Comparison of ENCODE assay signal across 13 cellular contexts in genomic region chr4:177108708-177109107, GRCh38.
DNase-seq lines count a peak whose midpoint lies in the region; ATAC-seq and TF ChIP-seq lines count a peak whose summit lies in the region.
"Had no signal": no experiment of that assay in that cellular context is flagged by ENCODE, and none has a peak within 500 bp of the region (broad histone marks: within the 10 kb centered on the region; RNA-seq: fewer than 3 reads in every experiment).

No MANE protein-coding gene starts in this region.

- no peaks in the 10 kb centered on the region for H3K9me3 Mint-ChIP-seq in endothelial cell (ENCODE audit: unreplicated experiment)

- no peaks in the 10 kb centered on the region for H3K79me2 ChIP-seq in mesendoderm (ENCODE audit: control insufficient read depth, insufficient read depth, low read length)

- no peaks in the 10 kb centered on the region for H3K27me3 ChIP-seq in mesendoderm (ENCODE audit: insufficient read depth, low read length, poor library complexity)
- H3K27me3 ChIP-seq: gastrocnemius medialis had no signal

- no peak overlapping the region for H2BK120ac ChIP-seq in mesendoderm (ENCODE audit: low read depth, low read length)

- no peaks in the 10 kb centered on the region for H3K27me3 Mint-ChIP-seq in endothelial cell (ENCODE audit: unreplicated experiment)

- no peak overlapping the region for H4K8ac ChIP-seq in mesendoderm (ENCODE audit: low read depth, low read length)

- ATAC-seq in HG03378 (IDR thresholded peaks at IDR 0.05; ENCODE audit: unreplicated experiment), result no peak
- ATAC-seq: gastrocnemius medialis, sciatic nerve had no signal

- no peaks in the 10 kb centered on the region for H3K4me1 Mint-ChIP-seq in endothelial cell (ENCODE audit: unreplicated experiment)

- H2BK15ac ChIP-seq in mesendoderm (replicated peaks; ENCODE audit: low read depth), result no peak overlapping the region

- no peak overlapping the region for H3K27ac ChIP-seq in mesendoderm (ENCODE audit: low read depth, low read length)
- H3K27ac ChIP-seq: gastrocnemius medialis had no signal

- H3K18ac ChIP-seq in mesendoderm (ENCODE audit: low read length), result no peak overlapping the region

- no peak overlapping the region for H3K9ac ChIP-seq in mesendoderm (ENCODE audit: low read length)

- H3K4me3 ChIP-seq in NB4 (ENCODE audit: low read depth, low read length) (no peak overlapping the region), cardiac fibroblast (replicated peaks in 1 of 2; ENCODE audit: low read depth in 2 of 2, low read length in 2 of 2) (no peak overlapping the region), mesendoderm (ENCODE audit: low read length) (no peak overlapping the region)
- H3K4me3 ChIP-seq: gastrocnemius medialis had no signal

- no peak overlapping the region for H3K4me3 Mint-ChIP-seq in endothelial cell (ENCODE audit: unreplicated experiment)

- TF ChIP-seq CTCF in NB4 (IDR thresholded peaks at IDR 0.05; ENCODE audit: low read depth, low read length) (no peak), cardiac fibroblast (IDR thresholded peaks at IDR 0.05; ENCODE audit: low read depth, low read length) (peak; percentile 62), endothelial cell (IDR thresholded peaks at IDR 0.05; ENCODE audit: unreplicated experiment) (no peak)

- no peak overlapping the region for H3K56ac ChIP-seq in mesendoderm (ENCODE audit: low read length)

- no peak overlapping the region for H2AK5ac ChIP-seq in mesendoderm (ENCODE audit: low read length)

- H3K23ac ChIP-seq in mesendoderm (ENCODE audit: low read length), result no peak overlapping the region

- no peaks in the 10 kb centered on the region for H3K36me3 Mint-ChIP-seq in endothelial cell (ENCODE audit: low read depth, unreplicated experiment)

- no peak overlapping the region for H3K4me2 ChIP-seq in mesendoderm (ENCODE audit: low read length)

- no peak overlapping the region for H3K27ac Mint-ChIP-seq in endothelial cell (ENCODE audit: unreplicated experiment)

- WGBS in mesendoderm (ENCODE audit: extremely low coverage, insufficient coverage, low lambda C conversion rate), result no CpG with 5 or more reads among the region's 1 CpG

- peak; percentile 42 for DNase-seq in ELR (ENCODE audit: low read depth)
- DNase-seq in NB4 (ENCODE audit: low read depth), result peak; percentile 9
- DNase-seq in cardiac fibroblast (ENCODE audit: low read depth in 2 of 2), result peak; percentile 67 to 74
- peak; percentile 14 for DNase-seq in mesendoderm
- DNase-seq in activated naive CD4-positive, alpha-beta T cell treated with anti-CD3 and anti-CD28 coated beads, Interleukin-2, amount 50 U/mL, for 16 hours, result no peak
- no peak for DNase-seq in activated gamma-delta T cell treated with Interleukin-2 at 50 U/mL for 16 hours
- no peak for DNase-seq in endothelial cell (ENCODE audit: low spot score)
- DNase-seq: amygdala, gastrocnemius medialis, KBM-7, NCI-H510A treated with DMSO at 0.1 percent for 48 hours had no signal

- H2BK5ac ChIP-seq in mesendoderm (ENCODE audit: low read length), result no peak overlapping the region

- H3K4ac ChIP-seq in mesendoderm (ENCODE audit: low read depth, low read length), result no peak overlapping the region

- no peaks in the 10 kb centered on the region for H3K4me1 ChIP-seq in mesendoderm (ENCODE audit: control insufficient read depth, low read depth, low read length)
- H3K4me1 ChIP-seq: gastrocnemius medialis had no signal

- no peak overlapping the region for H4K5ac ChIP-seq in mesendoderm (ENCODE audit: low read length)

- H3K79me1 ChIP-seq in mesendoderm (ENCODE audit: low read length), result no peaks in the 10 kb centered on the region

- no peaks in the 10 kb centered on the region for H3K36me3 ChIP-seq in mesendoderm (ENCODE audit: control insufficient read depth, insufficient read depth, low read length)
- H3K36me3 ChIP-seq: gastrocnemius medialis had no signal

- no peak for TF ChIP-seq POLR2A in NB4 (IDR thresholded peaks at IDR 0.05; ENCODE audit: extremely low read depth, insufficient read length)

Comparison
In these comparisons a context has a peak if more than half of its experiments do, and no peak if none do; other contexts are left out.
1. DNase-seq: peak in ELR (single experiment), NB4 (single experiment), cardiac fibroblast (2 of 2) and mesendoderm (single experiment); none in activated naive CD4-positive, alpha-beta T cell treated with anti-CD3 and anti-CD28 coated beads, Interleukin-2, amount 50 U/mL, for 16 hours (single experiment), activated gamma-delta T cell treated with Interleukin-2 at 50 U/mL for 16 hours (single experiment) and endothelial cell (single experiment).